9 cellular contexts compared by ENCODE assay signal in the genomic region with DNA sequence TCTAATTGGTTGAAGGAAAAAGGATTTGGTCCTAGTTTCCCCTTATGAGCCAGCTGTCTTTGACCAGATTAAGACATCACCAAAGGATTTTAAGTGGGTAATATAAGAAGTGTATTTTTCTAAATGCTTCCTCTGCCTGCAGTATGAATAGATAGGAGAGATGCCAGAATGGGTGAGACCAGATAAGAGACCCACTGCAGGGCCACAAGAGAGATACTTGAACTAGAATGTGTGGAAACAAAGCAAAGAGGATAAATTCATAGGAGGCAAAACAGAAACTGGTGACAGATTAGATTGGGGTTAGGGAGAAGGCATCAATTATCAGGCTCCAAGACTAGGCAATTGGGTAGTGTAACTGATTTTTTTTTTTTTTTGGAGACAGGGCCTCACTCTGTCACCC. TPM values are rescaled to one million over a fixed set of nuclear protein-coding genes. Genes with fewer than 3 reads are reported as not detected.
A peak's percentile ranks its signal among the peaks of the same experiment; 100 is the strongest.
DNase-seq lines count a peak whose midpoint lies in the region; ATAC-seq and TF ChIP-seq lines count a peak whose summit lies in the region.
"Had no signal": no experiment of that assay in that cellular context is flagged by ENCODE, and none has a peak within 500 bp of the region (broad histone marks: within the 10 kb centered on the region; RNA-seq: fewer than 3 reads in every experiment).

No MANE protein-coding gene starts in this region.

- peak overlapping the region; percentile 93 for H3K4me3 ChIP-seq in NB4 (ENCODE audit: low read depth, low read length)

- TF ChIP-seq CTCF in NB4 (IDR thresholded peaks at IDR 0.05; ENCODE audit: low read depth, low read length) (no peak), MCF 10A (IDR thresholded peaks at IDR 0.05; ENCODE audit: unreplicated experiment) (no peak), nephron progenitor cell (IDR thresholded peaks at IDR 0.05) (no peak), foreskin keratinocyte (conservative IDR thresholded peaks at IDR 0.05) (no peak)

- no peaks in the 10 kb centered on the region for H3K27me3 ChIP-seq in foreskin keratinocyte

- H3K4me1 ChIP-seq in foreskin keratinocyte: peaks cover 5% of the 10 kb centered on the region

- no peak for TF ChIP-seq POLR2A in NB4 (IDR thresholded peaks at IDR 0.05; ENCODE audit: extremely low read depth, insufficient read length)

- no TSS peak for BruUV-seq in MCF 10A (replicated peaks; lab: Mats Ljungman, UMichigan)

- CTCF ChIA-PET in MCF 10A (lab: Yijun Ruan, JAX): interaction anchor here (0.6 to 2.2 kb wide), 4 partner anchors 20 to 746 kb away, joined by 3 to 22 read pairs (median 6); no protein-coding TSS in a partner anchor

- H3K27me3 Mint-ChIP-seq in MCF 10A (ENCODE audit: insufficient read depth, unreplicated experiment) (no peaks in the 10 kb centered on the region), nephron progenitor cell (ENCODE audit: low read depth, poor library complexity) (no peaks in the 10 kb centered on the region)

- intact Hi-C loops in MCF 10A (cut with micrococcal nuclease): no loop called here

- ATAC-seq in GM19397 (IDR thresholded peaks at IDR 0.05; ENCODE audit: unreplicated experiment) (no peak), foreskin keratinocyte (no peak)

- H3K4me1 Mint-ChIP-seq in MCF 10A (ENCODE audit: insufficient read depth, unreplicated experiment): peaks cover 33% of the 10 kb centered on the region
- H3K4me1 Mint-ChIP-seq in nephron progenitor cell: peaks cover 32% of the 10 kb centered on the region

- POLR2A ChIA-PET in MCF 10A (lab: Yijun Ruan, JAX): interaction anchor here (0.7 to 2.9 kb wide), 14 partner anchors 8 to 77 kb away, joined by 3 to 61 read pairs (median 8); a partner anchor contains a TSS

- DNase-seq in DMS53 treated with DMSO at 0.1 percent for 48 hours (lab: John Stamatoyannopoulos, UW; ENCODE audit: unreplicated experiment) (peak; percentile 42), NB4 (ENCODE audit: low read depth) (no peak), MCF 10A (ENCODE audit: unreplicated experiment) (no peak), nephron progenitor cell (no peak), DMS79 (lab: John Stamatoyannopoulos, UW) (no peak), foreskin keratinocyte (no peak)
- no peak for DNase-seq in activated CD8-positive, alpha-beta memory T cell treated with anti-CD3 and anti-CD28 coated beads, Interleukin-2, amount 50 U/mL, for 48 hours
- DNase-seq: NCI-H526 treated with DMSO at 0.1 percent for 48 hours had no signal

- H3K36me3 Mint-ChIP-seq in MCF 10A (ENCODE audit: insufficient read depth, unreplicated experiment) (peaks cover 39% of the 10 kb centered on the region), nephron progenitor cell (ENCODE audit: low read depth) (peaks cover 22% of the 10 kb centered on the region)

- H3K27ac Mint-ChIP-seq in MCF 10A (ENCODE audit: low read depth, unreplicated experiment) (peak overlapping the region; percentile 98), nephron progenitor cell (peak overlapping the region; percentile 98)

- no peak overlapping the region for H3K27ac ChIP-seq in foreskin keratinocyte

- H3K9me3 Mint-ChIP-seq in MCF 10A (ENCODE audit: unreplicated experiment) (no peaks in the 10 kb centered on the region), nephron progenitor cell (no peaks in the 10 kb centered on the region)

- H3K4me3 Mint-ChIP-seq in MCF 10A (ENCODE audit: unreplicated experiment) (peak overlapping the region; percentile 96), nephron progenitor cell (peak overlapping the region; percentile 98)

RNA-seq across cellular contexts. Expression of a gene that starts 1.2 kb away (rescaled TPM):
- 32.6 and 48.0 TPM in 2 replicates for total RNA-seq in MCF 10A (2022)
- total RNA-seq in foreskin keratinocyte: 12.4 and 18.1 TPM in 2 replicates
- 7.1 and 10.0 TPM in 2 replicates for polyA plus RNA-seq in foreskin keratinocyte

RNA-seq across cellular contexts. Expression of a gene that starts 24.7 kb away (rescaled TPM):
- total RNA-seq in MCF 10A (2022) (14.1 and 14.5 TPM in 2 replicates), foreskin keratinocyte (17.9 and 19.2 TPM in 2 replicates)
- 17.2 and 17.7 TPM in 2 replicates for polyA plus RNA-seq in foreskin keratinocyte
